26 cellular contexts compared by ENCODE assay signal in genomic region chr11:134074346-134074745, GRCh38. TPM values are rescaled to one million over a fixed set of nuclear protein-coding genes. Genes with fewer than 3 reads are reported as not detected.
A peak's percentile ranks its signal among the peaks of the same experiment; 100 is the strongest.
DNase-seq lines count a peak whose midpoint lies in the region; ATAC-seq and TF ChIP-seq lines count a peak whose summit lies in the region.
"Had no signal": no experiment of that assay in that cellular context is flagged by ENCODE, and none has a peak within 500 bp of the region (broad histone marks: within the 10 kb centered on the region; RNA-seq: fewer than 3 reads in every experiment).

No MANE protein-coding gene starts in this region.

- H3K4me3 ChIP-seq in HEK293 (ENCODE audit: low read depth, low read length) (no peak overlapping the region), cardiac fibroblast (replicated peaks in 1 of 2; ENCODE audit: low read depth in 2 of 2, low read length in 2 of 2) (no peak overlapping the region), gastroesophageal sphincter (no peak overlapping the region), smooth muscle cell (no peak overlapping the region), left ventricle myocardium inferior (no peak overlapping the region)
- H3K4me3 ChIP-seq: BLaER1, heart right ventricle, Peyer's patch had no signal

- H3K9me3 ChIP-seq in HEK293 (ENCODE audit: control insufficient read depth, insufficient read depth, low read depth, low read length) (no peaks in the 10 kb centered on the region), gastroesophageal sphincter (no peaks in the 10 kb centered on the region), smooth muscle cell (replicated peaks; ENCODE audit: low read depth) (no peaks in the 10 kb centered on the region), left ventricle myocardium inferior (replicated peaks) (no peaks in the 10 kb centered on the region)
- H3K9me3 ChIP-seq: heart right ventricle, Peyer's patch had no signal

- no peak for ATAC-seq in gastroesophageal sphincter
- ATAC-seq: activated T-helper 17 cell treated with anti-CD3 and anti-CD28 coated beads, Interleukin-2, amount 50 U/mL, for 72 hours; heart right ventricle had no signal

- no peaks in the 10 kb centered on the region for H3F3A ChIP-seq in smooth muscle cell (ENCODE audit: low read depth)

- TF ChIP-seq EP300 in gastroesophageal sphincter (IDR thresholded peaks at IDR 0.05): no peak

- peak; percentile 26 to 40 for DNase-seq in cardiac fibroblast (ENCODE audit: low read depth in 2 of 2)
- DNase-seq in smooth muscle cell (lab: John Stamatoyannopoulos, UW; ENCODE audit: unreplicated experiment): no peak
- DNase-seq in activated T-cell treated with anti-CD3 and anti-CD28 coated beads, Interleukin-2, amount 50 U/mL, for 48 hours: no peak
- DNase-seq in left ventricle myocardium inferior: no peak
- DNase-seq in activated CD4-positive, alpha-beta T cell treated with anti-CD3 and anti-CD28 coated beads for 1 hour: no peak
- DNase-seq in stimulated activated CD4-positive, alpha-beta T cell treated with anti-CD3 and anti-CD28 coated beads, Interleukin-15, amount 100 ng/mL, for 24 hours: no peak
- DNase-seq: ACHN; activated CD4-positive, alpha-beta memory T cell treated with anti-CD3 and anti-CD28 coated beads, Interleukin-2, amount 10 ng/mL, durations not matched to agents 7 days and 5 days; activated CD4-positive, CD25-positive, alpha-beta regulatory T cell; activated CD8-positive, alpha-beta memory T cell treated with anti-CD3 and anti-CD28 coated beads, Interleukin-2, amount 50 U/mL, for 48 hours; anterior cingulate cortex; central memory CD4-positive, alpha-beta T cell; GF-D8; H9; heart right ventricle; NCI-H1105; NCI-H1930; NCI-H2227 treated with DMSO at 0.1 percent for 48 hours; NCI-H69; Peyer's patch; SIG-M5; trophoblast cell had no signal

- H3K4me1 ChIP-seq in HEK293 (ENCODE audit: control insufficient read depth, insufficient read depth, low read length) (peaks cover 14% of the 10 kb centered on the region; the same call in 1 of the 2 replicates), gastroesophageal sphincter (peaks cover 0 to 58% (median 10%) of the 10 kb centered on the region in 3 donors), smooth muscle cell (ENCODE audit: low read depth) (peaks cover 21% of the 10 kb centered on the region), left ventricle myocardium inferior (peaks cover 18% of the 10 kb centered on the region)

- H3K36me3 ChIP-seq in HEK293 (ENCODE audit: control insufficient read depth in 2 of 2, insufficient read depth in 1 of 2, low read length in 2 of 2): no peaks in the 10 kb centered on the region
- no peaks in the 10 kb centered on the region for H3K36me3 ChIP-seq in gastroesophageal sphincter
- no peaks in the 10 kb centered on the region for H3K36me3 ChIP-seq in smooth muscle cell (ENCODE audit: low read depth)
- no peaks in the 10 kb centered on the region for H3K36me3 ChIP-seq in left ventricle myocardium inferior
- H3K36me3 ChIP-seq: heart right ventricle, Peyer's patch had no signal

- WGBS in gastroesophageal sphincter (ENCODE audit: low coverage in 1 of 2), 2 donors: 54 to 56% methylated on average over 4 of the region's 4 CpGs
- WGBS in smooth muscle cell (ENCODE audit: low lambda C conversion rate): 68% methylated on average over 4 of the region's 4 CpGs

- intact Hi-C loops in left ventricle myocardium inferior (cut with micrococcal nuclease): no loop called here

- no peak overlapping the region for H3K9ac ChIP-seq in smooth muscle cell (ENCODE audit: low read depth)
- H3K9ac ChIP-seq: BLaER1 had no signal

- no peak for TF ChIP-seq POLR2A in gastroesophageal sphincter (IDR thresholded peaks at IDR 0.05)

- no peak for TF ChIP-seq CTCF in HEK293 (tag by site-specific recombination; IDR thresholded peaks at IDR 0.05)
- TF ChIP-seq CTCF in cardiac fibroblast (IDR thresholded peaks at IDR 0.05; ENCODE audit: low read depth, low read length): no peak
- TF ChIP-seq CTCF in gastroesophageal sphincter (IDR thresholded peaks at IDR 0.05): no peak
- no peak for TF ChIP-seq CTCF in smooth muscle cell (IDR thresholded peaks at IDR 0.05; ENCODE audit: borderline replicate concordance, insufficient read depth, poor library complexity, severe bottlenecking)
- TF ChIP-seq CTCF in left ventricle myocardium inferior (IDR thresholded peaks at IDR 0.05; ENCODE audit: borderline replicate concordance): no peak

- H3K79me2 ChIP-seq in smooth muscle cell (ENCODE audit: low read depth): peaks cover 95% of the 10 kb centered on the region

- no peak overlapping the region for H3K27ac ChIP-seq in HEK293 (ENCODE audit: extremely low read depth, low read depth, low read length)
- peak overlapping the region in 3 of 4 donors; percentile 18 to 38 (median 18) for H3K27ac ChIP-seq in gastroesophageal sphincter
- no peak overlapping the region for H3K27ac ChIP-seq in smooth muscle cell (ENCODE audit: low read depth)
- H3K27ac ChIP-seq in left ventricle myocardium inferior (replicated peaks): no peak overlapping the region
- H3K27ac ChIP-seq: BLaER1, heart right ventricle, Peyer's patch had no signal

- peaks cover 87% of the 10 kb centered on the region for H4K20me1 ChIP-seq in smooth muscle cell (ENCODE audit: low read depth)

- H3K27me3 ChIP-seq in gastroesophageal sphincter: no peaks in the 10 kb centered on the region
- no peaks in the 10 kb centered on the region for H3K27me3 ChIP-seq in smooth muscle cell (ENCODE audit: low read depth)
- H3K27me3 ChIP-seq in left ventricle myocardium inferior (ENCODE audit: low read depth): no peaks in the 10 kb centered on the region
- H3K27me3 ChIP-seq: BLaER1, Peyer's patch had no signal

- POLR2A ChIA-PET in HEK293 (lab: Yijun Ruan, JAX): no interaction called here

- peak overlapping the region; percentile 1 for H3K4me2 ChIP-seq in smooth muscle cell
- H3K4me2 ChIP-seq: BLaER1 had no signal

- CTCF ChIA-PET in HEK293 (lab: Yijun Ruan, JAX): interaction anchor here (1.0 to 1.3 kb wide), 2 partner anchors 24 to 66 kb away, joined by 3 read pairs; no protein-coding TSS in a partner anchor

- H2AFZ ChIP-seq in smooth muscle cell (ENCODE audit: low read depth): no peak overlapping the region

TF ChIP-seq in HEK293, 187 proteins besides CTCF, POLR2A, EP300 and RAD21:
- TF ChIP-seq ZNF664 (tag by site-specific recombination; IDR thresholded peaks at IDR 0.05) (0 out of 2 replicates have a peak, but pooled peaks have one; percentile 16), ZBTB8A (tag by site-specific recombination; IDR thresholded peaks at IDR 0.05) (no peak)
- TF ChIP-seq, protein P1, sequence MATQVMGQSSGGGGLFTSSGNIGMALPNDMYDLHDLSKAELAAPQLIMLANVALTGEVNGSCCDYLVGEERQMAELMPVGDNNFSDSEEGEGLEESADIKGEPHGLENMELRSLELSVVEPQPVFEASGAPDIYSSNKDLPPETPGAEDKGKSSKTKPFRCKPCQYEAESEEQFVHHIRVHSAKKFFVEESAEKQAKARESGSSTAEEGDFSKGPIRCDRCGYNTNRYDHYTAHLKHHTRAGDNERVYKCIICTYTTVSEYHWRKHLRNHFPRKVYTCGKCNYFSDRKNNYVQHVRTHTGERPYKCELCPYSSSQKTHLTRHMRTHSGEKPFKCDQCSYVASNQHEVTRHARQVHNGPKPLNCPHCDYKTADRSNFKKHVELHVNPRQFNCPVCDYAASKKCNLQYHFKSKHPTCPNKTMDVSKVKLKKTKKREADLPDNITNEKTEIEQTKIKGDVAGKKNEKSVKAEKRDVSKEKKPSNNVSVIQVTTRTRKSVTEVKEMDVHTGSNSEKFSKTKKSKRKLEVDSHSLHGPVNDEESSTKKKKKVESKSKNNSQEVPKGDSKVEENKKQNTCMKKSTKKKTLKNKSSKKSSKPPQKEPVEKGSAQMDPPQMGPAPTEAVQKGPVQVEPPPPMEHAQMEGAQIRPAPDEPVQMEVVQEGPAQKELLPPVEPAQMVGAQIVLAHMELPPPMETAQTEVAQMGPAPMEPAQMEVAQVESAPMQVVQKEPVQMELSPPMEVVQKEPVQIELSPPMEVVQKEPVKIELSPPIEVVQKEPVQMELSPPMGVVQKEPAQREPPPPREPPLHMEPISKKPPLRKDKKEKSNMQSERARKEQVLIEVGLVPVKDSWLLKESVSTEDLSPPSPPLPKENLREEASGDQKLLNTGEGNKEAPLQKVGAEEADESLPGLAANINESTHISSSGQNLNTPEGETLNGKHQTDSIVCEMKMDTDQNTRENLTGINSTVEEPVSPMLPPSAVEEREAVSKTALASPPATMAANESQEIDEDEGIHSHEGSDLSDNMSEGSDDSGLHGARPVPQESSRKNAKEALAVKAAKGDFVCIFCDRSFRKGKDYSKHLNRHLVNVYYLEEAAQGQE (tag by site-specific recombination; IDR thresholded peaks at IDR 0.05): no peak

RNA-seq across cellular contexts. Expression of gene JAM3, which starts 5.5 kb away (rescaled TPM):
- total RNA-seq in gastroesophageal sphincter (100 to 1,000 TPM in 3 of 4 donors, 10 to 100 TPM in 1; 91.0 to 163 (median 104) TPM), smooth muscle cell (75.5 and 91.7 TPM in 2 replicates), left ventricle myocardium inferior (36.2 TPM)
- polyA plus RNA-seq in smooth muscle cell: 59.3 and 82.9 TPM in 2 replicates

Comparison
In these comparisons a context has a peak if more than half of its experiments do, and no peak if none do; other contexts are left out.
1. H3K27ac ChIP-seq: peak in gastroesophageal sphincter (3 of 4); none in HEK293 (single experiment), smooth muscle cell (single experiment) and left ventricle myocardium inferior (single experiment).
2. DNase-seq: peak in cardiac fibroblast (2 of 2); none in smooth muscle cell (single experiment), activated T-cell treated with anti-CD3 and anti-CD28 coated beads, Interleukin-2, amount 50 U/mL, for 48 hours (0 of 2), left ventricle myocardium inferior (single experiment), activated CD4-positive, alpha-beta T cell treated with anti-CD3 and anti-CD28 coated beads for 1 hour (single experiment) and stimulated activated CD4-positive, alpha-beta T cell treated with anti-CD3 and anti-CD28 coated beads, Interleukin-15, amount 100 ng/mL, for 24 hours (single experiment).